1 cellular context compared by ENCODE assay signal in genomic region chr2:237673130-237673921, GRCh38.
TF ChIP-seq lines count a peak whose summit lies in the region.

No MANE protein-coding gene starts in this region.

TF ChIP-seq in HepG2, 621 proteins besides CTCF, POLR2A, EP300 and RAD21 (continued from another document and continues in another):
- TF ChIP-seq TIGD3 (CRISPR knock-in tag; IDR thresholded peaks at IDR 0.05; ENCODE audit: borderline replicate concordance) (no peak), GLMP (CRISPR knock-in tag; IDR thresholded peaks at IDR 0.05; ENCODE audit: borderline replicate concordance) (no peak), GRHL1 (CRISPR knock-in tag; conservative IDR thresholded peaks at IDR 0.05) (no peak), ZNF460 (CRISPR knock-in tag; IDR thresholded peaks at IDR 0.05; ENCODE audit: borderline replicate concordance) (no peak), YY1 (IDR thresholded peaks at IDR 0.05; ENCODE audit: insufficient read depth, insufficient replicate concordance, low read depth, low read length) (peak; percentile 33), KIAA2018 (CRISPR knock-in tag; IDR thresholded peaks at IDR 0.05; ENCODE audit: borderline replicate concordance) (no peak), ZNF773 (CRISPR knock-in tag; IDR thresholded peaks at IDR 0.05; ENCODE audit: borderline replicate concordance) (no peak), CREM (IDR thresholded peaks at IDR 0.05) (no peak), CREM (CRISPR knock-in tag; IDR thresholded peaks at IDR 0.05) (no peak), RBAK (CRISPR knock-in tag; IDR thresholded peaks at IDR 0.05) (no peak; the same call in 1 of the 2 replicates), HDAC2 (CRISPR knock-in tag; IDR thresholded peaks at IDR 0.05) (no peak), CEBPG (CRISPR knock-in tag; IDR thresholded peaks at IDR 0.05) (no peak; the same call in 1 of the 2 replicates), JDP2 (CRISPR knock-in tag; IDR thresholded peaks at IDR 0.05; ENCODE audit: borderline replicate concordance) (no peak), ZNF546 (CRISPR knock-in tag; conservative IDR thresholded peaks at IDR 0.05) (no peak), ZNF260 (CRISPR knock-in tag; IDR thresholded peaks at IDR 0.05; ENCODE audit: borderline replicate concordance, low read depth) (no peak), ARHGAP35 (CRISPR knock-in tag; IDR thresholded peaks at IDR 0.05; ENCODE audit: borderline replicate concordance) (no peak), FOXO1 (CRISPR knock-in tag; IDR thresholded peaks at IDR 0.05) (no peak), STAT6 (CRISPR knock-in tag; IDR thresholded peaks at IDR 0.05; ENCODE audit: borderline replicate concordance) (no peak), ZSCAN25 (CRISPR knock-in tag; IDR thresholded peaks at IDR 0.05) (0 out of 2 replicates have a peak, but pooled peaks have one; percentile 49), ZSCAN29 (CRISPR knock-in tag; conservative IDR thresholded peaks at IDR 0.05) (no peak), ZNF160 (CRISPR knock-in tag; IDR thresholded peaks at IDR 0.05) (no peak), TEAD3 (CRISPR knock-in tag; optimal IDR thresholded peaks at IDR 0.05; ENCODE audit: borderline replicate concordance) (peak; percentile 54), ZNF292 (CRISPR knock-in tag; IDR thresholded peaks at IDR 0.05; ENCODE audit: borderline replicate concordance, low read depth) (no peak), ZNF446 (CRISPR knock-in tag; IDR thresholded peaks at IDR 0.05) (no peak), ZKSCAN5 (CRISPR knock-in tag; IDR thresholded peaks at IDR 0.05) (0 out of 2 replicates have a peak, but pooled peaks have one; percentile 56), GABPB1 (CRISPR knock-in tag; IDR thresholded peaks at IDR 0.05) (peak; percentile 46), DMAP1 (CRISPR knock-in tag; IDR thresholded peaks at IDR 0.05) (no peak), NRL (CRISPR knock-in tag; IDR thresholded peaks at IDR 0.05; ENCODE audit: borderline replicate concordance) (peak; percentile 9; the same call in 1 of the 2 replicates), NR0B2 (CRISPR knock-in tag; IDR thresholded peaks at IDR 0.05) (no peak), ZNF572 (CRISPR knock-in tag; IDR thresholded peaks at IDR 0.05) (no peak), MAFF (IDR thresholded peaks at IDR 0.05; ENCODE audit: low read depth, low read length) (no peak), TMF1 (CRISPR knock-in tag; IDR thresholded peaks at IDR 0.05; ENCODE audit: low read depth) (no peak), ZNF431 (CRISPR knock-in tag; IDR thresholded peaks at IDR 0.05; ENCODE audit: borderline replicate concordance, low read depth) (no peak), ZBTB26 (CRISPR knock-in tag; IDR thresholded peaks at IDR 0.05; ENCODE audit: borderline replicate concordance) (no peak), SMARCE1 (IDR thresholded peaks at IDR 0.05; ENCODE audit: borderline replicate concordance) (no peak), NFATC3 (CRISPR knock-in tag; IDR thresholded peaks at IDR 0.05) (no peak), ZNF563 (CRISPR knock-in tag; IDR thresholded peaks at IDR 0.05) (no peak), NFIC (IDR thresholded peaks at IDR 0.05; ENCODE audit: low read length) (no peak), CBX2 (IDR thresholded peaks at IDR 0.05; ENCODE audit: low read depth, low read length) (no peak), CBX2 (CRISPR knock-in tag; IDR thresholded peaks at IDR 0.05; ENCODE audit: low read depth) (no peak), THAP7 (CRISPR knock-in tag; IDR thresholded peaks at IDR 0.05) (peak; percentile 70; the same call in 1 of the 2 replicates), ZNF232 (CRISPR knock-in tag; IDR thresholded peaks at IDR 0.05; ENCODE audit: borderline replicate concordance) (no peak; the same call in 1 of the 2 replicates), ZNF678 (CRISPR knock-in tag; IDR thresholded peaks at IDR 0.05) (no peak), SMARCC2 (IDR thresholded peaks at IDR 0.05) (no peak), FOXK2 (IDR thresholded peaks at IDR 0.05) (peak; percentile 22; the same call in 1 of the 2 replicates), ZNF33A (CRISPR knock-in tag; IDR thresholded peaks at IDR 0.05; ENCODE audit: borderline replicate concordance) (no peak), ATF1 (CRISPR knock-in tag; IDR thresholded peaks at IDR 0.05) (no peak), ZNF124 (CRISPR knock-in tag; IDR thresholded peaks at IDR 0.05) (no peak), ZNF589 (CRISPR knock-in tag; conservative IDR thresholded peaks at IDR 0.05) (no peak), ZNF331 (CRISPR knock-in tag; IDR thresholded peaks at IDR 0.05) (no peak), XRCC5 (optimal IDR thresholded peaks at IDR 0.05; ENCODE audit: low read length) (peak; percentile 66), ZNF547 (CRISPR knock-in tag; IDR thresholded peaks at IDR 0.05) (no peak)
